1 cellular context compared by ENCODE assay signal in the genomic region with DNA sequence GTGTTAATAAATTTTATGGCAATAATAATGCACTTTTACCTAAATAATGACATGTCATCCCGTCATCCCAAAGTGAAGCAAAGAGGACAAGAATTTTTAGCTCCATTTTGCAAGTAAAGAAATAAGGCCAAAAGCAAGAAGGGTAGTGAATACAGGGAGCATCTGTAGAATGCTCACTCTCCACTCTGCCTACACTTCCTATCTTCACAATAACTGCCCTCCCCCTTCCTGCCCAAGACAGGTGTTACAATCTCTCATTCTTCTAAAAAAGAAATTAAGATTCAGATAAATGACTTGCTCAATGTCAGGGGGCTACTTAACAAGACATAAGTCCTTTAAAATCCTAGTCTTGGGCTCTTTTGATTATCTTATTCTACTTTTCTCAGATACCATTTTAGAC.
TF ChIP-seq lines count a peak whose summit lies in the region.

No MANE protein-coding gene starts in this region.

TF ChIP-seq in HepG2, 621 proteins besides CTCF, POLR2A, EP300 and RAD21:
- TF ChIP-seq ZNF709 (CRISPR knock-in tag; IDR thresholded peaks at IDR 0.05) (no peak), ZNF792 (CRISPR knock-in tag; IDR thresholded peaks at IDR 0.05) (no peak), EEA1 (CRISPR knock-in tag; IDR thresholded peaks at IDR 0.05; ENCODE audit: borderline replicate concordance) (no peak), THYN1 (CRISPR knock-in tag; IDR thresholded peaks at IDR 0.05; ENCODE audit: borderline replicate concordance, low read depth) (no peak), MED8 (CRISPR knock-in tag; IDR thresholded peaks at IDR 0.05; ENCODE audit: insufficient replicate concordance) (no peak), PHB2 (IDR thresholded peaks at IDR 0.05; ENCODE audit: partially characterized antibody) (no peak), RBAK (CRISPR knock-in tag; IDR thresholded peaks at IDR 0.05) (no peak), ZNF558 (CRISPR knock-in tag; IDR thresholded peaks at IDR 0.05; ENCODE audit: borderline replicate concordance) (no peak), ATM (IDR thresholded peaks at IDR 0.05; ENCODE audit: borderline replicate concordance) (no peak), KDM6A (CRISPR knock-in tag; IDR thresholded peaks at IDR 0.05; ENCODE audit: low read depth) (no peak), ZNF614 (CRISPR knock-in tag; IDR thresholded peaks at IDR 0.05; ENCODE audit: borderline replicate concordance) (no peak), NFRKB (IDR thresholded peaks at IDR 0.05) (no peak), NKX3-1 (CRISPR knock-in tag; IDR thresholded peaks at IDR 0.05) (no peak), ZBTB3 (CRISPR knock-in tag; IDR thresholded peaks at IDR 0.05; ENCODE audit: borderline replicate concordance, low read depth) (no peak)
- TF ChIP-seq, protein P1, sequence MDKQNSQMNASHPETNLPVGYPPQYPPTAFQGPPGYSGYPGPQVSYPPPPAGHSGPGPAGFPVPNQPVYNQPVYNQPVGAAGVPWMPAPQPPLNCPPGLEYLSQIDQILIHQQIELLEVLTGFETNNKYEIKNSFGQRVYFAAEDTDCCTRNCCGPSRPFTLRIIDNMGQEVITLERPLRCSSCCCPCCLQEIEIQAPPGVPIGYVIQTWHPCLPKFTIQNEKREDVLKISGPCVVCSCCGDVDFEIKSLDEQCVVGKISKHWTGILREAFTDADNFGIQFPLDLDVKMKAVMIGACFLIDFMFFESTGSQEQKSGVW (CRISPR knock-in tag; IDR thresholded peaks at IDR 0.05; ENCODE audit: borderline replicate concordance): no peak
- TF ChIP-seq, protein P2, sequence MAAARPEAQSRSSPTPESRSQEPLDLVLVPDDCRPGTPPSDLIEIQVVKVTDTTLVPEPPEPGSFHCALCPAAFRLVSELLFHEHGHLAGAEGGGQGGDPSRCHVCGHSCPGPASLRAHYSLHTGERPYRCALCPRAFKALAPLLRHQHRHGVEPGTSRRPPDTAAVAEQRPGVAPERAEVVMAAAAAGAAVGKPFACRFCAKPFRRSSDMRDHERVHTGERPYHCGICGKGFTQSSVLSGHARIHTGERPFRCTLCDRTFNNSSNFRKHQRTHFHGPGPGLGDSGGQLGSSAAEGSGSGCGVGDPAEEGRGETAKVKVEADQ (CRISPR knock-in tag; IDR thresholded peaks at IDR 0.05; ENCODE audit: borderline replicate concordance): no peak
- TF ChIP-seq, protein P3, sequence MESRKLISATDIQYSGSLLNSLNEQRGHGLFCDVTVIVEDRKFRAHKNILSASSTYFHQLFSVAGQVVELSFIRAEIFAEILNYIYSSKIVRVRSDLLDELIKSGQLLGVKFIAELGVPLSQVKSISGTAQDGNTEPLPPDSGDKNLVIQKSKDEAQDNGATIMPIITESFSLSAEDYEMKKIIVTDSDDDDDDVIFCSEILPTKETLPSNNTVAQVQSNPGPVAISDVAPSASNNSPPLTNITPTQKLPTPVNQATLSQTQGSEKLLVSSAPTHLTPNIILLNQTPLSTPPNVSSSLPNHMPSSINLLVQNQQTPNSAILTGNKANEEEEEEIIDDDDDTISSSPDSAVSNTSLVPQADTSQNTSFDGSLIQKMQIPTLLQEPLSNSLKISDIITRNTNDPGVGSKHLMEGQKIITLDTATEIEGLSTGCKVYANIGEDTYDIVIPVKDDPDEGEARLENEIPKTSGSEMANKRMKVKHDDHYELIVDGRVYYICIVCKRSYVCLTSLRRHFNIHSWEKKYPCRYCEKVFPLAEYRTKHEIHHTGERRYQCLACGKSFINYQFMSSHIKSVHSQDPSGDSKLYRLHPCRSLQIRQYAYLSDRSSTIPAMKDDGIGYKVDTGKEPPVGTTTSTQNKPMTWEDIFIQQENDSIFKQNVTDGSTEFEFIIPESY (CRISPR knock-in tag; IDR thresholded peaks at IDR 0.05): no peak
- TF ChIP-seq, protein P4, sequence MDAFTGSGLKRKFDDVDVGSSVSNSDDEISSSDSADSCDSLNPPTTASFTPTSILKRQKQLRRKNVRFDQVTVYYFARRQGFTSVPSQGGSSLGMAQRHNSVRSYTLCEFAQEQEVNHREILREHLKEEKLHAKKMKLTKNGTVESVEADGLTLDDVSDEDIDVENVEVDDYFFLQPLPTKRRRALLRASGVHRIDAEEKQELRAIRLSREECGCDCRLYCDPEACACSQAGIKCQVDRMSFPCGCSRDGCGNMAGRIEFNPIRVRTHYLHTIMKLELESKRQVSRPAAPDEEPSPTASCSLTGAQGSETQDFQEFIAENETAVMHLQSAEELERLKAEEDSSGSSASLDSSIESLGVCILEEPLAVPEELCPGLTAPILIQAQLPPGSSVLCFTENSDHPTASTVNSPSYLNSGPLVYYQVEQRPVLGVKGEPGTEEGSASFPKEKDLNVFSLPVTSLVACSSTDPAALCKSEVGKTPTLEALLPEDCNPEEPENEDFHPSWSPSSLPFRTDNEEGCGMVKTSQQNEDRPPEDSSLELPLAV (CRISPR knock-in tag; conservative IDR thresholded peaks at IDR 0.05; ENCODE audit: low read depth): no peak
